ENCODE assay signal across 9 cellular contexts in genomic region chr15:88604381-88604951, GRCh38. TPM values are rescaled to one million over a fixed set of nuclear protein-coding genes. Genes with fewer than 3 reads are reported as not detected.
A peak's percentile ranks its signal among the peaks of the same experiment; 100 is the strongest.
DNase-seq lines count a peak whose midpoint lies in the region; ATAC-seq and TF ChIP-seq lines count a peak whose summit lies in the region.
"Had no signal": no experiment of that assay in that cellular context is flagged by ENCODE, and none has a peak within 500 bp of the region (broad histone marks: within the 10 kb centered on the region; RNA-seq: fewer than 3 reads in every experiment).

No MANE protein-coding gene starts in this region.

- H3K27me3 Mint-ChIP-seq in H9 (ENCODE audit: low read depth): peaks cover 83% of the 10 kb centered on the region

- no peak for ATAC-seq in HG02588 (IDR thresholded peaks at IDR 0.05; ENCODE audit: unreplicated experiment)

- H3K27ac Mint-ChIP-seq in H9: no peak overlapping the region

- peaks cover 24% of the 10 kb centered on the region; the same call in 1 of the 2 replicates for H3K27me3 ChIP-seq in H9 (ENCODE audit: insufficient read depth, low read length)
- peaks cover 36% of the 10 kb centered on the region for H3K27me3 ChIP-seq in adrenal gland

- H2AK5ac ChIP-seq in H9 (ENCODE audit: insufficient read length, low read length): no peak overlapping the region

- peak overlapping the region; percentile 66 to 80 for H3K4me3 Mint-ChIP-seq in H9

- H4K5ac ChIP-seq in H9 (ENCODE audit: insufficient read length, low read depth, low read length): no peak overlapping the region

- DNase-seq in Ammon's horn (ENCODE audit: low spot score) (peak; percentile 54), H9 (no peak), adrenal gland (peak in 4 of 7 donors; percentile 12 to 95 (median 55)), middle frontal gyrus (ENCODE audit: extremely low spot score, low spot score) (peak; percentile 49), NCI-H2029 (lab: John Stamatoyannopoulos, UW) (no peak), globus pallidus (ENCODE audit: low spot score) (no peak)
- DNase-seq in stimulated activated CD4-positive, alpha-beta T cell treated with anti-CD3 and anti-CD28 coated beads, Interleukin-1b, Interleukin-23, amount 100 ng/mL, for 48 hours: no peak

- H3K18ac ChIP-seq in H9 (ENCODE audit: insufficient read length, low read depth, low read length): no peak overlapping the region

- H3T11ph ChIP-seq in H9 (ENCODE audit: low read length): no peak overlapping the region

- H2BK5ac ChIP-seq in H9 (ENCODE audit: insufficient read length, low read length): no peak overlapping the region

- no peak overlapping the region for H2AFZ ChIP-seq in H9 (ENCODE audit: low read length)

- no peak overlapping the region for H4K8ac ChIP-seq in H9 (replicated peaks; ENCODE audit: insufficient read length, low read depth, low read length)

- no peak overlapping the region for H2BK20ac ChIP-seq in H9 (ENCODE audit: low read depth, low read length, poor library complexity, severe bottlenecking)

- no peak overlapping the region for H4K91ac ChIP-seq in H9 (ENCODE audit: insufficient read length, low read depth, low read length)

- peak; percentile 18 to 54 for TF ChIP-seq POLR2A in adrenal gland (IDR thresholded peaks at IDR 0.05)

- H3K14ac ChIP-seq in H9 (ENCODE audit: insufficient read depth, low read length): no peak overlapping the region

- H3K9me3 ChIP-seq in H9 (ENCODE audit: control insufficient read depth, low read depth, low read length) (no peaks in the 10 kb centered on the region), adrenal gland (replicated peaks in 1 of 3) (no peaks in the 10 kb centered on the region)
- H3K9me3 ChIP-seq: ascending aorta had no signal

- peak overlapping the region in 1 of 4 donors; percentile 6 for H3K4me3 ChIP-seq in adrenal gland
- H3K4me3 ChIP-seq: ascending aorta had no signal

- intact Hi-C loops in adrenal gland (cut with DNase I): no loop called here

- no peaks in the 10 kb centered on the region; a peak in 1 of 7 replicates for H3K36me3 Mint-ChIP-seq in H9 (ENCODE audit: insufficient read depth in 1 of 3, low read depth in 3 of 3)

- H3K56ac ChIP-seq in H9 (ENCODE audit: insufficient read length, low read depth, low read length): no peak overlapping the region

- H3K23ac ChIP-seq in H9 (ENCODE audit: insufficient read length, low read depth, low read length): no peak overlapping the region

- no CpG with 5 or more reads among the region's 33 CpGs for WGBS in H9 (ENCODE audit: extremely low coverage, insufficient read length, low lambda C conversion rate)
- 1 to 4% (median 3%) methylated on average over 13 to 33 of the region's 33 CpGs; no CpG with 5 or more reads in 1 of the 4 donors for WGBS in adrenal gland, 4 donors

- H4K20me1 ChIP-seq in H9 (ENCODE audit: control insufficient read depth, insufficient read depth, insufficient read length): no peaks in the 10 kb centered on the region

- H3K4ac ChIP-seq in H9 (ENCODE audit: low read depth, low read length): no peak overlapping the region

- H3K4me1 ChIP-seq in H9 (ENCODE audit: insufficient read depth, low read length): no peaks in the 10 kb centered on the region
- H3K4me1 ChIP-seq in adrenal gland (replicated peaks in 1 of 2): peaks cover 7 to 13% of the 10 kb centered on the region in 2 donors
- H3K4me1 ChIP-seq: ascending aorta had no signal

- H3K9ac ChIP-seq in H9 (ENCODE audit: extremely low read depth, insufficient read length, low read length): no peak overlapping the region

- H3K4me1 Mint-ChIP-seq in H9: peaks cover 46 to 48% of the 10 kb centered on the region in 2 experiments

- no peaks in the 10 kb centered on the region for H3K79me1 ChIP-seq in H9 (ENCODE audit: insufficient read depth, low read depth, low read length, poor library complexity, severe bottlenecking)

- H3K23me2 ChIP-seq in H9 (ENCODE audit: insufficient read length, low read depth, low read length, poor library complexity, severe bottlenecking): peaks cover 21% of the 10 kb centered on the region

- H3K79me2 ChIP-seq in H9 (ENCODE audit: insufficient read depth, low read length): no peaks in the 10 kb centered on the region

- no peak overlapping the region for H3K27ac ChIP-seq in H9 (ENCODE audit: insufficient read length, low read depth, low read length)
- H3K27ac ChIP-seq in adrenal gland: peak overlapping the region in 1 of 5 donors; percentile 73
- H3K27ac ChIP-seq: ascending aorta had no signal

- TF ChIP-seq CTCF in H9 (conservative IDR thresholded peaks at IDR 0.05) (no peak), adrenal gland (IDR thresholded peaks at IDR 0.05) (no peak)

- no peaks in the 10 kb centered on the region; a peak in 2 of 5 replicates for H3K9me3 Mint-ChIP-seq in H9

- no peaks in the 10 kb centered on the region for H3K36me3 ChIP-seq in adrenal gland (replicated peaks in 1 of 2)
- H3K36me3 ChIP-seq: ascending aorta had no signal

- H2BK120ac ChIP-seq in H9 (ENCODE audit: low read depth, low read length, poor library complexity, severe bottlenecking): no peak overlapping the region

- no peak overlapping the region for H2BK12ac ChIP-seq in H9 (ENCODE audit: insufficient read length, low read depth, low read length)

- peak overlapping the region; percentile 42 for H3K4me2 ChIP-seq in H9 (ENCODE audit: insufficient read depth, insufficient read length, low read length)

- no peak overlapping the region for H2BK15ac ChIP-seq in H9 (ENCODE audit: low read depth, low read length)

RNA-seq across cellular contexts. Expression of gene AEN, which starts 16.7 kb away (rescaled TPM):
- 132 and 136 TPM in 2 replicates for total RNA-seq in H9 (2021)
- 10 to 100 TPM in 7 of 8 donors, 1 to 10 TPM in 1; 8.5 to 29.3 (median 14.2) TPM for total RNA-seq in adrenal gland
- polyA plus RNA-seq in adrenal gland: 10 to 100 TPM in 1 of 3 donors, 1 to 10 TPM in 2; 4.9 to 11.3 (median 6.8) TPM

RNA-seq across cellular contexts. Expression of gene ISG20, which starts 34.4 kb away (rescaled TPM):
- total RNA-seq in H9 (2021): 4.4 and 7.4 TPM in 2 replicates
- 10 to 100 TPM in 1 of 8 donors, 1 to 10 TPM in 7; 1.6 to 10.5 (median 7.6) TPM for total RNA-seq in adrenal gland
- 10 to 100 TPM in 2 of 3 donors, 1 to 10 TPM in 1; 4.4 to 11.7 (median 10.2) TPM for polyA plus RNA-seq in adrenal gland

RNA-seq across cellular contexts. Expression of gene DET1, which starts 58.0 kb away (rescaled TPM):
- 6.3 and 6.6 TPM in 2 replicates for total RNA-seq in H9 (2021)
- total RNA-seq in adrenal gland: 10 to 100 TPM in 4 of 8 donors, 1 to 10 TPM in 4; 4.8 to 16.6 (median 9.7) TPM
- 10 to 100 TPM in 1 of 3 donors, 1 to 10 TPM in 2; 2.5 to 14.3 (median 4.8) TPM for polyA plus RNA-seq in adrenal gland

Comparison
In these comparisons a context has a peak if more than half of its experiments do, and no peak if none do; other contexts are left out.
1. DNase-seq: peak in Ammon's horn (single experiment), adrenal gland (4 of 7) and middle frontal gyrus (single experiment); none in H9 (single experiment), stimulated activated CD4-positive, alpha-beta T cell treated with anti-CD3 and anti-CD28 coated beads, Interleukin-1b, Interleukin-23, amount 100 ng/mL, for 48 hours (single experiment), NCI-H2029 (single experiment) and globus pallidus (single experiment).